ENCODE assay signal across 28 cellular contexts in the genomic region with DNA sequence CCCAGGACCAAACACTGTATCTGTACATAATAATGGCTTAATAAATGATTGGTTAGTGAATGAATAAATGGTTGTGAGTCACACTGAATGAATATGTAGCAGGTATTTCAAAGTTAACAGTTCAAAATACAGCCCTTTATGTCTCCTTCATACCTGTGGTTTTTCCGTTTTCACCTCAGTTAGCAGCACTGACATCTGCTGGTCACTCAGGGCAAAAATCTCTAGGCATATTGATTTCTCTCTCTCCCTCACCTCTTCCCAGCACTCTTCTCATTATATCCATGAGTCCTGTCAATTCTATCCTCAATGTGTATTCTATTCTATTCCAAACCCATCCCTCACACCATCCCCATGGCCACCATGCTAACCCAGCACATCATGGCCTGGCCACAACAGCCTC.
DNase-seq lines count a peak whose midpoint lies in the region; ATAC-seq, FAIRE-seq and TF ChIP-seq lines count a peak whose summit lies in the region.
"Had no signal": no experiment of that assay in that cellular context is flagged by ENCODE, and none has a peak within 500 bp of the region (broad histone marks: within the 10 kb centered on the region; RNA-seq: fewer than 3 reads in every experiment).

No MANE protein-coding gene starts in this region.

- in situ Hi-C loops in Panc1 (cut with HindIII; ENCODE audit: low pct_unique_long_range_greater_than_20kb, low sequenced_read_pairs) = no loop called here

- TF ChIP-seq CTCF in natural killer cell (IDR thresholded peaks at IDR 0.05) (no peak), Panc1 (IDR thresholded peaks at IDR 0.05) (peak; percentile 29), WTC11 (IDR thresholded peaks at IDR 0.05) (no peak), right atrium auricular region (IDR thresholded peaks at IDR 0.05) (no peak)

- no peak overlapping the region for H3K27ac ChIP-seq in Panc1 (ENCODE audit: low read length)
- H3K27ac ChIP-seq in right atrium auricular region = no peak overlapping the region
- H3K27ac ChIP-seq: breast epithelium, left lung, neutrophil, Peyer's patch, thyroid gland, vagina had no signal

- peak; percentile 58 for FAIRE-seq in islet of Langerhans (lab: Jason Lieb, UNC)

- H3K27me3 ChIP-seq in Panc1 (ENCODE audit: control insufficient read depth, insufficient read depth, low read length) = no peaks in the 10 kb centered on the region
- no peaks in the 10 kb centered on the region for H3K27me3 ChIP-seq in right atrium auricular region
- H3K27me3 ChIP-seq: breast epithelium, left lung, neutrophil, Peyer's patch, thyroid gland, vagina had no signal

- BruUV-seq in Panc1 (replicated peaks; lab: Mats Ljungman, UMichigan) = no TSS peak

- H3K9me3 ChIP-seq in Panc1 (ENCODE audit: control insufficient read depth, insufficient read depth, low read depth, low read length) = peaks cover 4% of the 10 kb centered on the region; the same call in 1 of the 2 replicates
- no peaks in the 10 kb centered on the region for H3K9me3 ChIP-seq in right atrium auricular region
- H3K9me3 ChIP-seq: thyroid gland, vagina had no signal

- DNase-seq in natural killer cell (no peak), Panc1 (ENCODE audit: low read depth, low spot score) (no peak), WTC11 (ENCODE audit: low spot score) (no peak), T-helper 9 cell (no peak), right atrium auricular region (ENCODE audit: low spot score) (no peak)
- no peak for DNase-seq in natural killer cell treated with Interleukin-12 subunit alpha and Interleukin-12 subunit beta and Interleukin-15 and Interleukin-18, amount 100 ng/mL, for 72 hours (ENCODE audit: low spot score)
- DNase-seq in stimulated activated naive CD8-positive, alpha-beta T cell treated with anti-CD3 and anti-CD28 coated beads, Interleukin-15, Interleukin-2, amounts not matched to agents 100 U/mL and 50 U/mL, for 24 hours = no peak
- DNase-seq: activated CD4-positive, alpha-beta T cell treated with anti-CD3 and anti-CD28 coated beads for 4 hours; left lung; NCI-H1105; NCI-H187; NCI-H2171; NCI-H524; Peyer's patch; SHP77 treated with DMSO at 0.1 percent for 48 hours; stimulated activated CD8-positive, alpha-beta memory T cell treated with anti-CD3 and anti-CD28 coated beads, Interleukin-4, amount 100 ng/mL, for 48 hours; stimulated activated naive CD8-positive, alpha-beta T cell treated with anti-CD3 and anti-CD28 coated beads, Interleukin-15, amount 100 ng/mL, for 72 hours; thyroid gland had no signal

- H3K36me3 Mint-ChIP-seq in natural killer cell (peaks cover 24% of the 10 kb centered on the region), WTC11 (peaks cover 71% of the 10 kb centered on the region)
- H3K36me3 Mint-ChIP-seq in natural killer cell treated with Interleukin-12 subunit alpha and Interleukin-12 subunit beta and Interleukin-15 and Interleukin-18, amount 100 ng/mL, for 72 hours = peaks cover 24% of the 10 kb centered on the region

- no peaks in the 10 kb centered on the region for H3K4me1 ChIP-seq in Panc1 (ENCODE audit: control insufficient read depth, insufficient read depth, low read length)
- H3K4me1 ChIP-seq in right atrium auricular region = peaks cover 0 to 4% of the 10 kb centered on the region in 2 donors
- H3K4me1 ChIP-seq: breast epithelium, left lung, Peyer's patch had no signal

- intact Hi-C loops in natural killer cell (cut with micrococcal nuclease) = no loop called here
- intact Hi-C loops in Panc1 (cut with micrococcal nuclease; ENCODE audit: unreplicated experiment) = no loop called here

- peak overlapping the region; percentile 47 for H3K4me3 Mint-ChIP-seq in natural killer cell
- no peak overlapping the region for H3K4me3 Mint-ChIP-seq in natural killer cell treated with Interleukin-12 subunit alpha and Interleukin-12 subunit beta and Interleukin-15 and Interleukin-18, amount 100 ng/mL, for 72 hours
- H3K4me3 Mint-ChIP-seq in WTC11 = no peak overlapping the region
- H3K4me3 Mint-ChIP-seq: GM23338 had no signal

- POLR2A ChIA-PET in Panc1 (lab: Charles Lee) (no interaction called here), WTC11 (lab: Charles Lee) (no interaction called here)

- H3K36me3 ChIP-seq in Panc1 (ENCODE audit: control insufficient read depth, insufficient read depth, low read length) = no peaks in the 10 kb centered on the region
- no peaks in the 10 kb centered on the region for H3K36me3 ChIP-seq in right atrium auricular region
- H3K36me3 ChIP-seq: breast epithelium, left lung, neutrophil, Peyer's patch, thyroid gland, vagina had no signal

- H3K27me3 Mint-ChIP-seq in natural killer cell (ENCODE audit: low read depth in 2 of 2) (no peaks in the 10 kb centered on the region), WTC11 (ENCODE audit: low read depth) (peaks cover 13% of the 10 kb centered on the region)
- no peaks in the 10 kb centered on the region for H3K27me3 Mint-ChIP-seq in natural killer cell treated with Interleukin-12 subunit alpha and Interleukin-12 subunit beta and Interleukin-15 and Interleukin-18, amount 100 ng/mL, for 72 hours
- H3K27me3 Mint-ChIP-seq: progenitor cell of endocrine pancreas; stimulated activated naive CD8-positive, alpha-beta T cell treated with anti-CD3 and anti-CD28 coated beads, Interleukin-15, amount 100 ng/mL, for 72 hours had no signal

- CTCF ChIA-PET in Panc1 (lab: Charles Lee) (no interaction called here), WTC11 (lab: Charles Lee) (no interaction called here)

- H3K27ac Mint-ChIP-seq in natural killer cell (no peak overlapping the region), WTC11 (no peak overlapping the region)
- H3K27ac Mint-ChIP-seq in natural killer cell treated with Interleukin-12 subunit alpha and Interleukin-12 subunit beta and Interleukin-15 and Interleukin-18, amount 100 ng/mL, for 72 hours = no peak overlapping the region
- H3K27ac Mint-ChIP-seq: activated naive CD4-positive, alpha-beta T cell treated with anti-CD3 and anti-CD28 coated beads, Interleukin-2, amount 50 U/mL, for 24 hours; activated T-helper 17 cell treated with anti-CD3 and anti-CD28 coated beads, Interleukin-2, amount 50 U/mL, for 72 hours; B cell; GM23338; memory B cell; progenitor cell of endocrine pancreas; stimulated activated naive CD8-positive, alpha-beta T cell treated with anti-CD3 and anti-CD28 coated beads, Interleukin-15, amount 100 ng/mL, for 72 hours had no signal

- H3K4me1 Mint-ChIP-seq in natural killer cell = peaks cover 10 to 11% of the 10 kb centered on the region in 2 donors
- H3K4me1 Mint-ChIP-seq in natural killer cell treated with Interleukin-12 subunit alpha and Interleukin-12 subunit beta and Interleukin-15 and Interleukin-18, amount 100 ng/mL, for 72 hours (ENCODE audit: low read depth in 2 of 2) = peaks cover 8 to 10% of the 10 kb centered on the region in 2 donors
- H3K4me1 Mint-ChIP-seq in WTC11 = no peaks in the 10 kb centered on the region
- H3K4me1 Mint-ChIP-seq: GM23338 had no signal

- H3K9me3 Mint-ChIP-seq in natural killer cell (peaks cover 20 to 28% of the 10 kb centered on the region in 2 donors), WTC11 (peaks cover 76% of the 10 kb centered on the region)
- peaks cover 24% of the 10 kb centered on the region for H3K9me3 Mint-ChIP-seq in natural killer cell treated with Interleukin-12 subunit alpha and Interleukin-12 subunit beta and Interleukin-15 and Interleukin-18, amount 100 ng/mL, for 72 hours

- ATAC-seq in natural killer cell (no peak), Panc1 (no peak), WTC11 (no peak)
- ATAC-seq in natural killer cell treated with Interleukin-12 subunit alpha and Interleukin-12 subunit beta and Interleukin-15 and Interleukin-18, amount 100 ng/mL, for 72 hours = no peak
- ATAC-seq in stimulated activated naive CD8-positive, alpha-beta T cell treated with anti-CD3 and anti-CD28 coated beads, Interleukin-15, Interleukin-2, amounts not matched to agents 100 U/mL and 50 U/mL, for 24 hours = no peak
- ATAC-seq: activated T-helper 17 cell treated with anti-CD3 and anti-CD28 coated beads, Interleukin-2, amount 50 U/mL, for 72 hours; GM23338; stimulated activated naive CD8-positive, alpha-beta T cell treated with anti-CD3 and anti-CD28 coated beads, Interleukin-15, amount 100 ng/mL, for 72 hours had no signal

- H3K4me3 ChIP-seq in Panc1 (ENCODE audit: low read depth in 2 of 2, low read length in 2 of 2) (no peak overlapping the region), right atrium auricular region (no peak overlapping the region)
- H3K4me3 ChIP-seq: GM23338 had no signal

TF ChIP-seq in WTC11, 78 proteins besides CTCF, POLR2A, EP300 and RAD21 (continues in another document):
- TF ChIP-seq ZMAT4 (CRISPR knock-in tag; IDR thresholded peaks at IDR 0.05) (no peak), ZNF263 (CRISPR knock-in tag; IDR thresholded peaks at IDR 0.05; ENCODE audit: low read depth) (no peak), ZNF423 (CRISPR knock-in tag; IDR thresholded peaks at IDR 0.05) (no peak), E2F5 (CRISPR knock-in tag; IDR thresholded peaks at IDR 0.05) (no peak), TEAD4 (CRISPR knock-in tag; IDR thresholded peaks at IDR 0.05) (no peak), ZBTB21 (CRISPR knock-in tag; IDR thresholded peaks at IDR 0.05; ENCODE audit: borderline replicate concordance) (no peak), ZNF219 (CRISPR knock-in tag; IDR thresholded peaks at IDR 0.05; ENCODE audit: borderline replicate concordance) (no peak)
